In genomic region chr5:11906495-11906894, GRCh38 we compare ENCODE assay signal across 35 cellular contexts. TPM values are rescaled to one million over a fixed set of nuclear protein-coding genes. Genes with fewer than 3 reads are reported as not detected.
"Had no signal": no experiment of that assay in that cellular context is flagged by ENCODE, and none has a peak within 500 bp of the region (broad histone marks: within the 10 kb centered on the region; RNA-seq: fewer than 3 reads in every experiment).

No MANE protein-coding gene starts in this region.

- H3K4me1 Mint-ChIP-seq: activated naive CD8-positive, alpha-beta T cell treated with anti-CD3 and anti-CD28 coated beads, Interleukin-2, amount 10 ng/mL, durations not matched to agents 7 days and 5 days; activated T-helper 17 cell treated with anti-CD3 and anti-CD28 coated beads, Interleukin-2, amount 50 U/mL, for 72 hours; central memory CD8-positive, alpha-beta T cell had no signal

- H3K4me2 ChIP-seq: KMS-11 had no signal

- H3K9ac ChIP-seq: KMS-11 had no signal

- H3K27ac ChIP-seq: ascending aorta, cardiac muscle cell, KMS-11, SJCRH30, SK-N-MC had no signal

- H3K9me3 ChIP-seq: ascending aorta, MG63, SJCRH30 had no signal

- DNase-seq: activated CD4-positive, alpha-beta memory T cell treated with anti-CD3 and anti-CD28 coated beads, Interleukin-2, amount 10 ng/mL, durations not matched to agents 7 days and 5 days; activated CD4-positive, alpha-beta T cell treated with anti-CD3 and anti-CD28 coated beads for 48 hours; activated CD4-positive, CD25-positive, alpha-beta regulatory T cell treated with anti-CD3 and anti-CD28 coated beads, Interleukin-2, amount 50 U/mL, for 72 hours; activated CD8-positive, alpha-beta memory T cell treated with anti-CD3 and anti-CD28 coated beads for 24 hours; activated CD8-positive, alpha-beta memory T cell treated with anti-CD3 and anti-CD28 coated beads, Interleukin-2, amount 10 ng/mL, durations not matched to agents 7 days and 5 days; activated CD8-positive, alpha-beta memory T cell treated with anti-CD3 and anti-CD28 coated beads, Interleukin-2, amount 50 U/mL, for 48 hours; activated effector memory CD4-positive, alpha-beta T cell treated with anti-CD3 and anti-CD28 coated beads, Interleukin-2, amount 50 U/mL, for 16 hours; activated naive CD4-positive, alpha-beta T cell; activated naive CD8-positive, alpha-beta T cell treated with anti-CD3 and anti-CD28 coated beads, Interleukin-2, amount 10 ng/mL, durations not matched to agents 7 days and 5 days; activated T-cell treated with anti-CD3 and anti-CD28 coated beads, Interleukin-2, amount 50 U/mL, for 72 hours; amygdala; MG63; NCI-H1048; NCI-H1105 treated with DMSO at 0.1 percent for 48 hours; NCI-H1436; NCI-H1694; NCI-H1930; NCI-H2081 treated with DMSO at 0.1 percent for 48 hours; NCI-H345; NCI-H524 treated with DMSO at 0.1 percent for 48 hours; SHP77; SJCRH30 had no signal

- H3K4me3 Mint-ChIP-seq: activated CD4-positive, alpha-beta memory T cell treated with anti-CD3 and anti-CD28 coated beads, Interleukin-2, amount 10 ng/mL, durations not matched to agents 7 days and 5 days; activated CD8-positive, alpha-beta memory T cell treated with anti-CD3 and anti-CD28 coated beads, Interleukin-2, amount 10 ng/mL, durations not matched to agents 7 days and 5 days; activated naive CD4-positive, alpha-beta T cell treated with anti-CD3 and anti-CD28 coated beads, Interleukin-2, amount 50 U/mL, for 24 hours; activated naive CD8-positive, alpha-beta T cell treated with anti-CD3 and anti-CD28 coated beads, Interleukin-2, amount 10 ng/mL, durations not matched to agents 7 days and 5 days; activated T-cell treated with anti-CD3 and anti-CD28 coated beads, Interleukin-2, amount 50 U/mL, for 72 hours; activated T-helper 17 cell treated with anti-CD3 and anti-CD28 coated beads, Interleukin-2, amount 50 U/mL, for 72 hours; central memory CD8-positive, alpha-beta T cell; T-helper 1 cell treated with Interleukin-12 subunit alpha and Interleukin-12 subunit beta and Interleukin-4 antibody, amounts not matched to agents 30 μg/mL and 1 μg/mL, for 36 hours; T-helper 2 cell treated with Interferon-gamma antibody and Interleukin-4, amounts not matched to agents 5 μg/mL and 100 μg/mL, for 36 hours; WTC11 had no signal

- H3K9me3 Mint-ChIP-seq: activated CD4-positive, alpha-beta memory T cell treated with anti-CD3 and anti-CD28 coated beads, Interleukin-2, amount 10 ng/mL, durations not matched to agents 7 days and 5 days; activated naive CD4-positive, alpha-beta T cell treated with anti-CD3 and anti-CD28 coated beads, Interleukin-2, amount 50 U/mL, for 24 hours; activated naive CD8-positive, alpha-beta T cell treated with anti-CD3 and anti-CD28 coated beads, Interleukin-2, amount 10 ng/mL, durations not matched to agents 7 days and 5 days; activated T-helper 17 cell treated with anti-CD3 and anti-CD28 coated beads, Interleukin-2, amount 50 U/mL, for 72 hours; T-helper 1 cell treated with Interleukin-12 subunit alpha and Interleukin-12 subunit beta and Interleukin-4 antibody, amounts not matched to agents 30 μg/mL and 1 μg/mL, for 36 hours; WTC11 had no signal

- H3K36me3 Mint-ChIP-seq: activated naive CD4-positive, alpha-beta T cell treated with anti-CD3 and anti-CD28 coated beads, Interleukin-2, amount 50 U/mL, for 24 hours; activated naive CD8-positive, alpha-beta T cell treated with anti-CD3 and anti-CD28 coated beads, Interleukin-2, amount 10 ng/mL, durations not matched to agents 7 days and 5 days; WTC11 had no signal

- H3K4me3 ChIP-seq: ascending aorta, cardiac muscle cell, MG63, SJCRH30 had no signal

- FAIRE-seq: TTC549 had no signal

- H3K36me3 ChIP-seq: ascending aorta, cardiac muscle cell, MG63, SJCRH30 had no signal

- H3K27ac Mint-ChIP-seq: activated CD4-positive, alpha-beta memory T cell treated with anti-CD3 and anti-CD28 coated beads, Interleukin-2, amount 10 ng/mL, durations not matched to agents 7 days and 5 days; activated CD8-positive, alpha-beta memory T cell treated with anti-CD3 and anti-CD28 coated beads, Interleukin-2, amount 10 ng/mL, durations not matched to agents 7 days and 5 days; activated naive CD4-positive, alpha-beta T cell treated with anti-CD3 and anti-CD28 coated beads, Interleukin-2, amount 50 U/mL, for 24 hours; activated naive CD8-positive, alpha-beta T cell treated with anti-CD3 and anti-CD28 coated beads, Interleukin-2, amount 10 ng/mL, durations not matched to agents 7 days and 5 days; activated T-cell treated with anti-CD3 and anti-CD28 coated beads, Interleukin-2, amount 50 U/mL, for 72 hours; activated T-helper 17 cell treated with anti-CD3 and anti-CD28 coated beads, Interleukin-2, amount 50 U/mL, for 72 hours; T-helper 1 cell treated with Interleukin-12 subunit alpha and Interleukin-12 subunit beta and Interleukin-4 antibody, amounts not matched to agents 30 μg/mL and 1 μg/mL, for 36 hours; T-helper 2 cell treated with Interferon-gamma antibody and Interleukin-4, amounts not matched to agents 5 μg/mL and 100 μg/mL, for 36 hours; WTC11 had no signal

- H3K4me1 ChIP-seq: ascending aorta, SJCRH30 had no signal

- ATAC-seq: activated CD8-positive, alpha-beta memory T cell treated with anti-CD3 and anti-CD28 coated beads, Interleukin-2, amount 10 ng/mL, durations not matched to agents 7 days and 5 days; activated T-cell treated with anti-CD3 and anti-CD28 coated beads, Interleukin-2, amount 50 U/mL, for 72 hours; activated T-helper 17 cell treated with anti-CD3 and anti-CD28 coated beads, Interleukin-2, amount 50 U/mL, for 72 hours; WTC11 had no signal

- H3K27me3 ChIP-seq: ascending aorta, SJCRH30 had no signal

RNA-seq across cellular contexts. Expression of gene CTNND2, which starts 2.2 kb away (rescaled TPM):
- total RNA-seq: activated CD4-positive, alpha-beta memory T cell treated with anti-CD3 and anti-CD28 coated beads, Interleukin-2, amount 10 ng/mL, durations not matched to agents 7 days and 5 days; activated CD8-positive, alpha-beta memory T cell treated with anti-CD3 and anti-CD28 coated beads, Interleukin-2, amount 10 ng/mL, durations not matched to agents 7 days and 5 days; activated naive CD8-positive, alpha-beta T cell treated with anti-CD3 and anti-CD28 coated beads, Interleukin-2, amount 10 ng/mL, durations not matched to agents 7 days and 5 days; activated T-cell treated with anti-CD3 and anti-CD28 coated beads, Interleukin-2, amount 50 U/mL, for 72 hours; LHCN-M2; OCI-LY7; SJCRH30 had no signal
